Comparison of ENCODE assay signal across 13 cellular contexts in the genomic region with DNA sequence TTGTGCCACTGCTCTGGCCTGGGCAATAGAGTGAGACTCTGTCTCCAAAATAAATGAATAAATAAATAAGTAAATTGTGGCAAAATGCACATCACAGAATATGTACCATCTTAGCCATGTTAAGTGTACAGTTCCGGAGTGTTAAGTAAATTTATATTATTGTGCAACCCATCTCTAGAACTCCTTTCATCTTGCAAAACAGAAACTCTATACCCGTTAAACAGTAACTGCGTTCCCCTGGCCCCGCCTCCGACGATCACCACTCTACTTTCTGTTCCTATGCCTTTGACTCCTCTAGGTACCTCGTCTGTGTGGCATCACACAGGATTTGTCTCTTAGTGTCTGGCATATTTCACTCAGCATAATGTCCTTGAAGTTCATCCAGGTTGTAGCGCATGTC.
"Had no signal": no experiment of that assay in that cellular context is flagged by ENCODE, and none has a peak within 500 bp of the region (broad histone marks: within the 10 kb centered on the region; RNA-seq: fewer than 3 reads in every experiment).

No MANE protein-coding gene starts in this region.

- H3K27me3 ChIP-seq: esophagus muscularis mucosa, gastrocnemius medialis, right atrium auricular region, upper lobe of left lung had no signal

- ATAC-seq: gastrocnemius medialis; heart right ventricle; natural killer cell; stimulated activated effector memory CD8-positive, alpha-beta T cell treated with anti-CD3 and anti-CD28 coated beads, Interleukin-12 subunit alpha, Interleukin-12 subunit beta, amount 100 ng/mL, for 72 hours had no signal

- H3K27ac ChIP-seq: esophagus muscularis mucosa, gastrocnemius medialis, heart right ventricle, right atrium auricular region, tibial artery, upper lobe of left lung had no signal

- H3K9me3 ChIP-seq: gastrocnemius medialis, tibial artery had no signal

- H3K36me3 ChIP-seq: esophagus muscularis mucosa, gastrocnemius medialis, heart right ventricle, right atrium auricular region, tibial artery, upper lobe of left lung had no signal

- DNase-seq: effector memory CD4-positive, alpha-beta T cell; gastrocnemius medialis; heart right ventricle; hypothalamus; kidney glomerular epithelial cell; natural killer cell; stimulated activated CD4-positive, alpha-beta T cell treated with anti-CD3 and anti-CD28 coated beads, Interleukin-4, amount 100 ng/mL, for 1 hour; stimulated activated CD8-positive, alpha-beta memory T cell treated with anti-CD3 and anti-CD28 coated beads, Interleukin-4, amount 100 ng/mL, for 48 hours; tibial artery had no signal

- H3K4me1 ChIP-seq: esophagus muscularis mucosa, gastrocnemius medialis, heart right ventricle, right atrium auricular region, tibial artery, upper lobe of left lung had no signal

- H3K4me3 ChIP-seq: esophagus muscularis mucosa, gastrocnemius medialis, heart right ventricle, right atrium auricular region, tibial artery, upper lobe of left lung had no signal
